Comparison of ENCODE assay signal across 22 cellular contexts in the genomic region with DNA sequence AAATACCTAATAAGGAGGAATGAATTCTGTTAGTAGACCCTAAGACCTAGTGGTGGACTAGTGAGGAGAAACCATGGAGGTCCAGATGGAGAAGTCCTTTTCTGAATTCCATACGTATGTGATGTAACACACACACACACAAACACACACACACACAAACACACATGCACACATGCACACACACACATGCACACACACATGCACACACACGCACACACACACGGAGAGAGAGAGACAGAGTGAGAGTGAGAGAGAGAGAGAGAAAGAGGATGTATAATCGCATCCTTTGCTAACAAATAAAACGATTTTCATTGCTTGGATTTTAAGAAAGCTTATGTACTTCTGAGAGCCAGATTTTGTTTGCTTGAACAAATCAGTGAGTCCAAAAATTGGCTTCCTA.
DNase-seq lines count a peak whose midpoint lies in the region; ATAC-seq, FAIRE-seq and TF ChIP-seq lines count a peak whose summit lies in the region.
"Had no signal": no experiment of that assay in that cellular context is flagged by ENCODE, and none has a peak within 500 bp of the region (broad histone marks: within the 10 kb centered on the region; RNA-seq: fewer than 3 reads in every experiment).

No MANE protein-coding gene starts in this region.

- no peak for TF ChIP-seq POLR2A in GM12891 (IDR thresholded peaks at IDR 0.05; ENCODE audit: low read depth, low read length)

- H3K4me1 ChIP-seq in HEK293 (ENCODE audit: control insufficient read depth, insufficient read depth, low read length), result peaks cover 2% of the 10 kb centered on the region; the same call in 1 of the 2 replicates
- H3K4me1 ChIP-seq: BE2C, BLaER1, Caco-2 had no signal

- no peaks in the 10 kb centered on the region for H3K36me3 ChIP-seq in HEK293 (ENCODE audit: control insufficient read depth in 2 of 2, insufficient read depth in 1 of 2, low read length in 2 of 2)
- H3K36me3 ChIP-seq: BE2C, BLaER1 had no signal

- DNase-seq in GM12891 (ENCODE audit: insufficient read length, low spot score) (no peak), DMS79 (lab: John Stamatoyannopoulos, UW) (no peak), CD1c-positive myeloid dendritic cell (ENCODE audit: extremely low spot score) (no peak)
- DNase-seq: 8988T; ACHN; BE2C; C1 segment of cervical spinal cord; Caco-2; Calu3; CD4-positive, alpha-beta T cell; CD8-positive, alpha-beta T cell; DND-41; EL; GDM1 had no signal

- no peaks in the 10 kb centered on the region for H3K9me3 ChIP-seq in HEK293 (ENCODE audit: control insufficient read depth, insufficient read depth, low read depth, low read length)
- H3K9me3 ChIP-seq: BE2C, BLaER1, Caco-2 had no signal

- H3K9me3 Mint-ChIP-seq in nephron, result no peaks in the 10 kb centered on the region

- no peak overlapping the region for H3K4me3 Mint-ChIP-seq in nephron
- H3K4me3 Mint-ChIP-seq: CD14-positive monocyte; CD4-positive, alpha-beta T cell; CD8-positive, alpha-beta T cell had no signal

- peaks cover 28% of the 10 kb centered on the region for H3K4me1 Mint-ChIP-seq in nephron
- H3K4me1 Mint-ChIP-seq: CD14-positive monocyte had no signal

- H3K27ac Mint-ChIP-seq in nephron, result peak overlapping the region in 2 of 3 experiments; percentile 48 to 69
- H3K27ac Mint-ChIP-seq: CD14-positive monocyte; CD4-positive, alpha-beta T cell; CD8-positive, alpha-beta T cell had no signal

- POLR2A ChIA-PET in HEK293 (lab: Yijun Ruan, JAX), result no interaction called here

- no peaks in the 10 kb centered on the region for H3K36me3 Mint-ChIP-seq in nephron (ENCODE audit: low read depth)
- H3K36me3 Mint-ChIP-seq: CD14-positive monocyte; CD8-positive, alpha-beta T cell had no signal

- H3K27me3 Mint-ChIP-seq in nephron (ENCODE audit: low read depth), result no peaks in the 10 kb centered on the region
- H3K27me3 Mint-ChIP-seq: CD4-positive, alpha-beta T cell had no signal

- TF ChIP-seq CTCF in HEK293 (tag by site-specific recombination; IDR thresholded peaks at IDR 0.05) (no peak), nephron (IDR thresholded peaks at IDR 0.05; ENCODE audit: unreplicated experiment in 3 of 3) (no peak)

- peak; percentile 31 for FAIRE-seq in GM12891 (lab: Jason Lieb, UNC)
- FAIRE-seq: A204.1, D721Med, GM12878 had no signal

- ATAC-seq in GM18873 (IDR thresholded peaks at IDR 0.05; ENCODE audit: low FRiP score, unreplicated experiment), result no peak
- ATAC-seq: CD8-positive, alpha-beta T cell; GM12878 had no signal

- H3K27ac ChIP-seq in HEK293 (ENCODE audit: extremely low read depth, low read depth, low read length), result no peak overlapping the region
- H3K27ac ChIP-seq: BLaER1 had no signal

- CTCF ChIA-PET in HEK293 (lab: Yijun Ruan, JAX), result no interaction called here

- no peak overlapping the region for H3K4me3 ChIP-seq in HEK293 (ENCODE audit: low read depth, low read length)
- H3K4me3 ChIP-seq: BLaER1, GM12878 had no signal

TF ChIP-seq in GM12891, 5 proteins besides CTCF, POLR2A, EP300 and RAD21:
- no peak for TF ChIP-seq SPI1 (IDR thresholded peaks at IDR 0.05; ENCODE audit: low read depth, low read length)
- no peak for TF ChIP-seq PAX5 (IDR thresholded peaks at IDR 0.05; ENCODE audit: insufficient read depth, low read length, severe bottlenecking)
- TF ChIP-seq POLR2AphosphoS5 (IDR thresholded peaks at IDR 0.05; ENCODE audit: low read depth, low read length), result no peak
- no peak for TF ChIP-seq TAF1 (IDR thresholded peaks at IDR 0.05; ENCODE audit: low read depth, low read length)
- TF ChIP-seq POU2F2 (IDR thresholded peaks at IDR 0.05; ENCODE audit: low read depth, low read length), result no peak

TF ChIP-seq in HEK293, 187 proteins besides CTCF, POLR2A, EP300 and RAD21:
- no peak for TF ChIP-seq ZNF664 (tag by site-specific recombination; IDR thresholded peaks at IDR 0.05)
- TF ChIP-seq ZNF654 (tag by site-specific recombination; IDR thresholded peaks at IDR 0.05; ENCODE audit: low read depth), result no peak
- no peak for TF ChIP-seq KLF16 (tag by site-specific recombination; IDR thresholded peaks at IDR 0.05)
- no peak for TF ChIP-seq ZNF621 (tag by site-specific recombination; IDR thresholded peaks at IDR 0.05)
- no peak for TF ChIP-seq BCL11B (tag by site-specific recombination; IDR thresholded peaks at IDR 0.05; ENCODE audit: low read depth)
- 0 out of 2 replicates have a peak, but pooled peaks have one; percentile 22 for TF ChIP-seq ZNF596 (tag by site-specific recombination; IDR thresholded peaks at IDR 0.05)
- TF ChIP-seq ZNF140 (tag by site-specific recombination; IDR thresholded peaks at IDR 0.05), result no peak
- no peak for TF ChIP-seq ZNF311 (tag by site-specific recombination; IDR thresholded peaks at IDR 0.05; ENCODE audit: borderline replicate concordance)
- no peak for TF ChIP-seq ZNF423 (tag by site-specific recombination; IDR thresholded peaks at IDR 0.05)
- TF ChIP-seq ZNF23 (tag by site-specific recombination; IDR thresholded peaks at IDR 0.05; ENCODE audit: borderline replicate concordance), result no peak
- no peak for TF ChIP-seq ZNF701 (tag by site-specific recombination; IDR thresholded peaks at IDR 0.05)
- TF ChIP-seq IKZF3 (tag by site-specific recombination; IDR thresholded peaks at IDR 0.05), result no peak
- TF ChIP-seq, protein P1, sequence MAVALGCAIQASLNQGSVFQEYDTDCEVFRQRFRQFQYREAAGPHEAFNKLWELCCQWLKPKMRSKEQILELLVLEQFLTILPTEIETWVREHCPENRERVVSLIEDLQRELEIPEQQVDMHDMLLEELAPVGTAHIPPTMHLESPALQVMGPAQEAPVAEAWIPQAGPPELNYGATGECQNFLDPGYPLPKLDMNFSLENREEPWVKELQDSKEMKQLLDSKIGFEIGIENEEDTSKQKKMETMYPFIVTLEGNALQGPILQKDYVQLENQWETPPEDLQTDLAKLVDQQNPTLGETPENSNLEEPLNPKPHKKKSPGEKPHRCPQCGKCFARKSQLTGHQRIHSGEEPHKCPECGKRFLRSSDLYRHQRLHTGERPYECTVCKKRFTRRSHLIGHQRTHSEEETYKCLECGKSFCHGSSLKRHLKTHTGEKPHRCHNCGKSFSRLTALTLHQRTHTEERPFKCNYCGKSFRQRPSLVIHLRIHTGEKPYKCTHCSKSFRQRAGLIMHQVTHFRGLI (tag by site-specific recombination; IDR thresholded peaks at IDR 0.05), result no peak
- no peak for TF ChIP-seq SCRT2 (tag by site-specific recombination; IDR thresholded peaks at IDR 0.05)
- peak; percentile 12; the same call in 1 of the 2 replicates for TF ChIP-seq ZNF133 (tag by site-specific recombination; IDR thresholded peaks at IDR 0.05)
- no peak for TF ChIP-seq SALL2 (tag by site-specific recombination; IDR thresholded peaks at IDR 0.05; ENCODE audit: borderline replicate concordance)
- TF ChIP-seq, protein P2, sequence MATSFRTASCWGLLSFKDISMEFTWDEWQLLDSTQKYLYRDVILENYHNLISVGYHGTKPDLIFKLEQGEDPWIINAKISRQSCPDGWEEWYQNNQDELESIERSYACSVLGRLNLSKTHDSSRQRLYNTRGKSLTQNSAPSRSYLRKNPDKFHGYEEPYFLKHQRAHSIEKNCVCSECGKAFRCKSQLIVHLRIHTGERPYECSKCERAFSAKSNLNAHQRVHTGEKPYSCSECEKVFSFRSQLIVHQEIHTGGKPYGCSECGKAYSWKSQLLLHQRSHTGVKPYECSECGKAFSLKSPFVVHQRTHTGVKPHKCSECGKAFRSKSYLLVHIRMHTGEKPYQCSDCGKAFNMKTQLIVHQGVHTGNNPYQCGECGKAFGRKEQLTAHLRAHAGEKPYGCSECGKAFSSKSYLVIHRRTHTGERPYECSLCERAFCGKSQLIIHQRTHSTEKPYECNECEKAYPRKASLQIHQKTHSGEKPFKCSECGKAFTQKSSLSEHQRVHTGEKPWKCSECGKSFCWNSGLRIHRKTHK (tag by site-specific recombination; IDR thresholded peaks at IDR 0.05), result no peak
- TF ChIP-seq, protein P3, sequence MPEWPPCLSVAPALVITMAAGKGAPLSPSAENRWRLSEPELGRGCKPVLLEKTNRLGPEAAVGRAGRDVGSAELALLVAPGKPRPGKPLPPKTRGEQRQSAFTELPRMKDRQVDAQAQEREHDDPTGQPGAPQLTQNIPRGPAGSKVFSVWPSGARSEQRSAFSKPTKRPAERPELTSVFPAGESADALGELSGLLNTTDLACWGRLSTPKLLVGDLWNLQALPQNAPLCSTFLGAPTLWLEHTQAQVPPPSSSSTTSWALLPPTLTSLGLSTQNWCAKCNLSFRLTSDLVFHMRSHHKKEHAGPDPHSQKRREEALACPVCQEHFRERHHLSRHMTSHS (tag by site-specific recombination; IDR thresholded peaks at IDR 0.05), result no peak
- TF ChIP-seq, protein P4, sequence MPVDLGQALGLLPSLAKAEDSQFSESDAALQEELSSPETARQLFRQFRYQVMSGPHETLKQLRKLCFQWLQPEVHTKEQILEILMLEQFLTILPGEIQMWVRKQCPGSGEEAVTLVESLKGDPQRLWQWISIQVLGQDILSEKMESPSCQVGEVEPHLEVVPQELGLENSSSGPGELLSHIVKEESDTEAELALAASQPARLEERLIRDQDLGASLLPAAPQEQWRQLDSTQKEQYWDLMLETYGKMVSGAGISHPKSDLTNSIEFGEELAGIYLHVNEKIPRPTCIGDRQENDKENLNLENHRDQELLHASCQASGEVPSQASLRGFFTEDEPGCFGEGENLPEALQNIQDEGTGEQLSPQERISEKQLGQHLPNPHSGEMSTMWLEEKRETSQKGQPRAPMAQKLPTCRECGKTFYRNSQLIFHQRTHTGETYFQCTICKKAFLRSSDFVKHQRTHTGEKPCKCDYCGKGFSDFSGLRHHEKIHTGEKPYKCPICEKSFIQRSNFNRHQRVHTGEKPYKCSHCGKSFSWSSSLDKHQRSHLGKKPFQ (tag by site-specific recombination; IDR thresholded peaks at IDR 0.05), result no peak
- no peak for TF ChIP-seq ZNF350 (tag by site-specific recombination; IDR thresholded peaks at IDR 0.05)
- TF ChIP-seq, protein P5, sequence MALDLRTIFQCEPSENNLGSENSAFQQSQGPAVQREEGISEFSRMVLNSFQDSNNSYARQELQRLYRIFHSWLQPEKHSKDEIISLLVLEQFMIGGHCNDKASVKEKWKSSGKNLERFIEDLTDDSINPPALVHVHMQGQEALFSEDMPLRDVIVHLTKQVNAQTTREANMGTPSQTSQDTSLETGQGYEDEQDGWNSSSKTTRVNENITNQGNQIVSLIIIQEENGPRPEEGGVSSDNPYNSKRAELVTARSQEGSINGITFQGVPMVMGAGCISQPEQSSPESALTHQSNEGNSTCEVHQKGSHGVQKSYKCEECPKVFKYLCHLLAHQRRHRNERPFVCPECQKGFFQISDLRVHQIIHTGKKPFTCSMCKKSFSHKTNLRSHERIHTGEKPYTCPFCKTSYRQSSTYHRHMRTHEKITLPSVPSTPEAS (tag by site-specific recombination; IDR thresholded peaks at IDR 0.05), result peak; percentile 99
- no peak for TF ChIP-seq ZNF600 (tag by site-specific recombination; IDR thresholded peaks at IDR 0.05)
TF ChIP-seq in HEK293: peak in this region for 3.
